21 cellular contexts compared by ENCODE assay signal in the genomic region with DNA sequence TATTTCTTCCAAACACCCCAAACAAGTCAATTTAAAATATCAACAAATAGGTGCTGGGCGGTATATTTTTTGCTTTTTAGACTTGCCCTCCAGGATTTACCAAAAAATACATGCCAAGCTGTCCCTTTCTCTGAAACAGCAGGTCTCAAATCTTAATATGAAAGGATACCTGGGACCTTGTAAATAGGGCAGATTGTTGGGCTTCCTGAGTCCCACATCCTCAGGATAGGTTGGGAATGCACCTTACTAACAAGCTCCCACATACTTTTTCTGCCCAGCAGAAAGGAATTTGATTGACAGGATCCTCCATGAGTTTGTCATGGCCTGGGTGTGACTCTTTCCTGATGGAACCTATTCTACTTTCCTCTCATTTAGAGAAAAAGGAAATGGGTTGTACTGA. TPM values are rescaled to one million over a fixed set of nuclear protein-coding genes. Genes with fewer than 3 reads are reported as not detected.
"Had no signal": no experiment of that assay in that cellular context is flagged by ENCODE, and none has a peak within 500 bp of the region (broad histone marks: within the 10 kb centered on the region; RNA-seq: fewer than 3 reads in every experiment).

No MANE protein-coding gene starts in this region.

- H3K9me3 Mint-ChIP-seq: stimulated activated memory B cell treated with anti-CD40 and anti-IgM and Interleukin-4, amounts not matched to agents 10 μg/mL and 1 μg/mL and 100 μg/mL, for 72 hours; stimulated activated naive CD8-positive, alpha-beta T cell treated with anti-CD3 and anti-CD28 coated beads, Interleukin-15, amount 100 ng/mL, for 72 hours had no signal

- H3K27me3 ChIP-seq: testis, upper lobe of right lung, vagina had no signal

- H3K36me3 Mint-ChIP-seq: naive thymus-derived CD4-positive, alpha-beta T cell; stimulated activated memory B cell treated with anti-CD40 and anti-IgM and Interleukin-4, amounts not matched to agents 10 μg/mL and 1 μg/mL and 100 μg/mL, for 72 hours had no signal

- H3K27ac ChIP-seq: coronary artery, heart left ventricle, spleen, testis, tibial nerve, upper lobe of right lung, vagina had no signal

- H3K4me3 Mint-ChIP-seq: naive thymus-derived CD4-positive, alpha-beta T cell; nephron progenitor cell; stimulated activated memory B cell treated with anti-CD40 and anti-IgM and Interleukin-4, amounts not matched to agents 10 μg/mL and 1 μg/mL and 100 μg/mL, for 72 hours; stimulated activated naive CD8-positive, alpha-beta T cell treated with anti-CD3 and anti-CD28 coated beads, Interleukin-15, amount 100 ng/mL, for 72 hours had no signal

- H3K36me3 ChIP-seq: heart left ventricle, spleen, tibial nerve, upper lobe of right lung, vagina had no signal

- H3K27ac Mint-ChIP-seq: naive thymus-derived CD4-positive, alpha-beta T cell; nephron progenitor cell; stimulated activated memory B cell treated with anti-CD40 and anti-IgM and Interleukin-4, amounts not matched to agents 10 μg/mL and 1 μg/mL and 100 μg/mL, for 72 hours; stimulated activated naive CD8-positive, alpha-beta T cell treated with anti-CD3 and anti-CD28 coated beads, Interleukin-15, amount 100 ng/mL, for 72 hours had no signal

- H3K4me3 ChIP-seq: coronary artery, heart left ventricle, spleen, testis, tibial nerve, upper lobe of right lung, vagina had no signal

- H3K4me1 Mint-ChIP-seq: stimulated activated memory B cell treated with anti-CD40 and anti-IgM and Interleukin-4, amounts not matched to agents 10 μg/mL and 1 μg/mL and 100 μg/mL, for 72 hours had no signal

- ATAC-seq: esophagus mucosa; heart left ventricle; naive thymus-derived CD4-positive, alpha-beta T cell; sciatic nerve; stimulated activated memory B cell treated with anti-CD40 and anti-IgM and Interleukin-4, amounts not matched to agents 10 μg/mL and 1 μg/mL and 100 μg/mL, for 72 hours; stimulated activated naive CD8-positive, alpha-beta T cell treated with anti-CD3 and anti-CD28 coated beads, Interleukin-15, amount 100 ng/mL, for 72 hours; upper lobe of right lung had no signal

- DNase-seq: effector CD4-positive, alpha-beta T cell; heart left ventricle; hippocampal formation; mesendoderm; naive thymus-derived CD4-positive, alpha-beta T cell; nephron progenitor cell; posterior cingulate gyrus; spleen; stimulated activated CD4-positive, alpha-beta T cell treated with anti-CD3 and anti-CD28 coated beads, Interleukin-15, amount 100 ng/mL, for 24 hours; stimulated activated CD4-positive, alpha-beta T cell treated with anti-CD3 and anti-CD28 coated beads, Interleukin-1b, Interleukin-23, amount 100 ng/mL, for 48 hours; stimulated activated CD4-positive, alpha-beta T cell treated with anti-CD3 and anti-CD28 coated beads, Interleukin-4, amount 100 ng/mL, for 24 hours; stimulated activated naive CD8-positive, alpha-beta T cell treated with anti-CD3 and anti-CD28 coated beads, Interleukin-15, amount 100 ng/mL, for 72 hours; testis; upper lobe of right lung had no signal

- H3K4me1 ChIP-seq: testis had no signal

- H3K9me3 ChIP-seq: heart left ventricle, spleen, testis, tibial nerve, upper lobe of right lung, vagina had no signal

RNA-seq across cellular contexts. Expression of gene SLC24A3, which starts 4.9 kb away (rescaled TPM):
- total RNA-seq: pulmonary artery endothelial cell had no signal
- polyA plus RNA-seq: naive thymus-derived CD4-positive, alpha-beta T cell had no signal
